ENCODE assay signal across 1 cellular context in the genomic region with DNA sequence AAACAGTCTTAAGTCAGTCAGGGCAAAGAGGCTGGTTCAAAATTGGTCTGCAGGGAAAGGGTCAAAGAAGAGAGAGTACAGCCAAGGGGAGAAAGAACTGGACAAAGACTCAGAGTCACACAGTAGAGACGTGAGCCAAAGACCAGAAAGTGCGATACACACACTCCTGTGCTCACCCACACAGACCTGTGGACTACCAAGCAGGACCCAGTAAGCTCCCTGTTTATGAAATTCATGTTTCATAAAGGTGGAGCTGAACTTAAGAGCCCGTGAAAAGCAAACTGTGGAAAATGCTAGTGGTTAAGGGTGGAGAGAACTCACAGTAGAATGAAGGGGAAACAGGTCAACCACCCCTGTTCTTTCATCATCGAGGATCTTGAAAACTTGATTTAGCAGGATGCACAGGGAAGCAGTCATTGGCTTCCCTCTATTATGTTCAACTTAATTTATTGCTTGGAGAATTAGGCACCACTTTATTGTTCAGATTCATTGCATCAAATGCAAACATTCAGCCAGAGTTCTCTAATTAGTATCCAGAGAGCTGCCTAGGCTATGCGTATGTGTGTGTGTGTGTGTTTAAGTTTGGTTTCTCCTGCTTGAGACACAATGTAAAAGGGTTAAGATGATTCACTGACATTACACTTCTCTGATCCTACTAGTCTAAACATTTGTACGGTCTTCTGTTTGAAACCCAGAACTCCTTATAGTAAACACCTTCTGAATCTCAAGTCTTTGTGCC.
TF ChIP-seq lines count a peak whose summit lies in the region.

No MANE protein-coding gene starts in this region.

TF ChIP-seq in IMR-90, 13 proteins besides CTCF, POLR2A, EP300 and RAD21:
- TF ChIP-seq, protein P1, sequence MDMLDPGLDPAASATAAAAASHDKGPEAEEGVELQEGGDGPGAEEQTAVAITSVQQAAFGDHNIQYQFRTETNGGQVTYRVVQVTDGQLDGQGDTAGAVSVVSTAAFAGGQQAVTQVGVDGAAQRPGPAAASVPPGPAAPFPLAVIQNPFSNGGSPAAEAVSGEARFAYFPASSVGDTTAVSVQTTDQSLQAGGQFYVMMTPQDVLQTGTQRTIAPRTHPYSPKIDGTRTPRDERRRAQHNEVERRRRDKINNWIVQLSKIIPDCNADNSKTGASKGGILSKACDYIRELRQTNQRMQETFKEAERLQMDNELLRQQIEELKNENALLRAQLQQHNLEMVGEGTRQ (IDR thresholded peaks at IDR 0.05; ENCODE audit: low read depth, low read length), result no peak
- peak; percentile 52; the same call in 1 of the 2 replicates for TF ChIP-seq FOS (IDR thresholded peaks at IDR 0.05; ENCODE audit: low read depth, low read length)
- no peak for TF ChIP-seq MAFK (IDR thresholded peaks at IDR 0.05; ENCODE audit: low read depth, low read length)
